In genomic region chr9:129458155-129458661, GRCh38 we compare ENCODE assay signal across 1 cellular context.
TF ChIP-seq lines count a peak whose summit lies in the region.

No MANE protein-coding gene starts in this region.

TF ChIP-seq in WTC11, 78 proteins besides CTCF, POLR2A, EP300 and RAD21 (continued from another document):
- TF ChIP-seq ARID4B (CRISPR knock-in tag; IDR thresholded peaks at IDR 0.05; ENCODE audit: borderline replicate concordance) (no peak), IRF1 (CRISPR knock-in tag; IDR thresholded peaks at IDR 0.05) (no peak), ELF4 (CRISPR knock-in tag; IDR thresholded peaks at IDR 0.05; ENCODE audit: low read depth) (no peak), ZNF219 (CRISPR knock-in tag; IDR thresholded peaks at IDR 0.05; ENCODE audit: borderline replicate concordance) (no peak), ZNF396 (CRISPR knock-in tag; IDR thresholded peaks at IDR 0.05; ENCODE audit: borderline replicate concordance) (no peak), MXD4 (CRISPR knock-in tag; IDR thresholded peaks at IDR 0.05; ENCODE audit: borderline replicate concordance) (no peak), ZNF532 (CRISPR knock-in tag; IDR thresholded peaks at IDR 0.05; ENCODE audit: borderline replicate concordance) (no peak), KAT7 (CRISPR knock-in tag; IDR thresholded peaks at IDR 0.05; ENCODE audit: borderline replicate concordance) (no peak), CREM (CRISPR knock-in tag; IDR thresholded peaks at IDR 0.05) (no peak)
- TF ChIP-seq, protein P1, sequence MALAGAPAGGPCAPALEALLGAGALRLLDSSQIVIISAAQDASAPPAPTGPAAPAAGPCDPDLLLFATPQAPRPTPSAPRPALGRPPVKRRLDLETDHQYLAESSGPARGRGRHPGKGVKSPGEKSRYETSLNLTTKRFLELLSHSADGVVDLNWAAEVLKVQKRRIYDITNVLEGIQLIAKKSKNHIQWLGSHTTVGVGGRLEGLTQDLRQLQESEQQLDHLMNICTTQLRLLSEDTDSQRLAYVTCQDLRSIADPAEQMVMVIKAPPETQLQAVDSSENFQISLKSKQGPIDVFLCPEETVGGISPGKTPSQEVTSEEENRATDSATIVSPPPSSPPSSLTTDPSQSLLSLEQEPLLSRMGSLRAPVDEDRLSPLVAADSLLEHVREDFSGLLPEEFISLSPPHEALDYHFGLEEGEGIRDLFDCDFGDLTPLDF (CRISPR knock-in tag; IDR thresholded peaks at IDR 0.05) = no peak
- TF ChIP-seq, protein P2, sequence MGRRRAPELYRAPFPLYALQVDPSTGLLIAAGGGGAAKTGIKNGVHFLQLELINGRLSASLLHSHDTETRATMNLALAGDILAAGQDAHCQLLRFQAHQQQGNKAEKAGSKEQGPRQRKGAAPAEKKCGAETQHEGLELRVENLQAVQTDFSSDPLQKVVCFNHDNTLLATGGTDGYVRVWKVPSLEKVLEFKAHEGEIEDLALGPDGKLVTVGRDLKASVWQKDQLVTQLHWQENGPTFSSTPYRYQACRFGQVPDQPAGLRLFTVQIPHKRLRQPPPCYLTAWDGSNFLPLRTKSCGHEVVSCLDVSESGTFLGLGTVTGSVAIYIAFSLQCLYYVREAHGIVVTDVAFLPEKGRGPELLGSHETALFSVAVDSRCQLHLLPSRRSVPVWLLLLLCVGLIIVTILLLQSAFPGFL (CRISPR knock-in tag; IDR thresholded peaks at IDR 0.05; ENCODE audit: borderline replicate concordance) = no peak
TF ChIP-seq in WTC11: peak in this region for 0.
